In genomic region chr13:90576067-90576466, GRCh38 we compare ENCODE assay signal across 29 cellular contexts.
"Had no signal": no experiment of that assay in that cellular context is flagged by ENCODE, and none has a peak within 500 bp of the region (broad histone marks: within the 10 kb centered on the region; RNA-seq: fewer than 3 reads in every experiment).

No MANE protein-coding gene starts in this region.

- DNase-seq: colonic mucosa; cortex of kidney; dermis blood vessel endothelial cell; dorsolateral prefrontal cortex; effector CD4-positive, alpha-beta T cell; effector CD8-positive, alpha-beta T cell; effector memory CD4-positive, alpha-beta T cell; effector memory CD8-positive, alpha-beta T cell; endodermal cell; erythroblast; esophagus squamous epithelium; foreskin fibroblast; foreskin keratinocyte; foreskin melanocyte; gastrocnemius medialis; glutamatergic neuron; head of caudate nucleus; heart left ventricle; heart right ventricle had no signal

- FAIRE-seq: colon, endometrium, endothelial cell of umbilical vein, frontal cortex had no signal

- ATAC-seq: effector memory CD8-positive, alpha-beta T cell; esophagus mucosa; foreskin keratinocyte; gastrocnemius medialis; gastroesophageal sphincter; heart left ventricle; heart right ventricle had no signal

- H3K9me3 Mint-ChIP-seq: endodermal cell had no signal

- H3K4me3 Mint-ChIP-seq: dendritic cell treated with granulocyte-macrophage colony-stimulating factor and Interleukin-4, amounts not matched to agents 40 ng/mL and 50 ng/mL, for 4 days; effector memory CD8-positive, alpha-beta T cell; endodermal cell had no signal

- H3K9me3 ChIP-seq: colonic mucosa, esophagus muscularis mucosa, gastrocnemius medialis, gastroesophageal sphincter had no signal

- H3K36me3 ChIP-seq: colonic mucosa, esophagus muscularis mucosa, esophagus squamous epithelium, gastrocnemius medialis, gastroesophageal sphincter, heart left ventricle, heart right ventricle had no signal

- H3K27ac Mint-ChIP-seq: dendritic cell treated with granulocyte-macrophage colony-stimulating factor and Interleukin-4, amounts not matched to agents 40 ng/mL and 50 ng/mL, for 4 days; effector memory CD8-positive, alpha-beta T cell; endodermal cell had no signal

- H3K27me3 ChIP-seq: colonic mucosa, dorsolateral prefrontal cortex, esophagus muscularis mucosa, esophagus squamous epithelium, foreskin keratinocyte, gastrocnemius medialis, gastroesophageal sphincter, heart left ventricle, heart right ventricle had no signal

- H3K27me3 Mint-ChIP-seq: dendritic cell treated with granulocyte-macrophage colony-stimulating factor and Interleukin-4, amounts not matched to agents 40 ng/mL and 50 ng/mL, for 4 days; effector memory CD8-positive, alpha-beta T cell had no signal

- H3K4me1 ChIP-seq: colonic mucosa, esophagus muscularis mucosa, esophagus squamous epithelium, foreskin keratinocyte, gastrocnemius medialis, gastroesophageal sphincter, heart left ventricle, heart right ventricle had no signal

- H3K4me3 ChIP-seq: colonic mucosa, coronary artery, dorsolateral prefrontal cortex, esophagus muscularis mucosa, esophagus squamous epithelium, gastrocnemius medialis, gastroesophageal sphincter, heart left ventricle, heart right ventricle had no signal

- H3K27ac ChIP-seq: colonic mucosa, coronary artery, dorsolateral prefrontal cortex, epithelial cell of prostate, esophagus muscularis mucosa, esophagus squamous epithelium, foreskin keratinocyte, gastrocnemius medialis, gastroesophageal sphincter, heart left ventricle, heart right ventricle had no signal
